ENCODE assay signal across 1 cellular context in genomic region chr10:44259090-44259874, GRCh38.
TF ChIP-seq lines count a peak whose summit lies in the region.

No MANE protein-coding gene starts in this region.

TF ChIP-seq in HepG2, 621 proteins besides CTCF, POLR2A, EP300 and RAD21 (continued from another document and continues in another):
- TF ChIP-seq FOXP4 (CRISPR knock-in tag; IDR thresholded peaks at IDR 0.05) = peak; percentile 98
- TF ChIP-seq ELF4 (CRISPR knock-in tag; IDR thresholded peaks at IDR 0.05; ENCODE audit: borderline replicate concordance) = no peak
- peak; percentile 77 for TF ChIP-seq SIX1 (CRISPR knock-in tag; IDR thresholded peaks at IDR 0.05; ENCODE audit: borderline replicate concordance)
- peak; percentile 95 for TF ChIP-seq NR2F6 (IDR thresholded peaks at IDR 0.05)
- TF ChIP-seq NR2F6 (CRISPR knock-in tag; IDR thresholded peaks at IDR 0.05) = peak; percentile 95
- peak; percentile 94 for TF ChIP-seq ZNF609 (CRISPR knock-in tag; IDR thresholded peaks at IDR 0.05; ENCODE audit: borderline replicate concordance)
- peak; percentile 85; the same call in 1 of the 2 replicates for TF ChIP-seq FOSL2 (CRISPR knock-in tag; IDR thresholded peaks at IDR 0.05)
- TF ChIP-seq ZBTB7A (CRISPR knock-in tag; IDR thresholded peaks at IDR 0.05) = peak; percentile 96
- TF ChIP-seq AGO1 (IDR thresholded peaks at IDR 0.05; ENCODE audit: low read depth, low read length, poor library complexity, severe bottlenecking) = no peak
- peak; percentile 77 for TF ChIP-seq KAT8 (CRISPR knock-in tag; IDR thresholded peaks at IDR 0.05)
- TF ChIP-seq PAXIP1 (CRISPR knock-in tag; conservative IDR thresholded peaks at IDR 0.05) = peak; percentile 99
- TF ChIP-seq, protein P1, sequence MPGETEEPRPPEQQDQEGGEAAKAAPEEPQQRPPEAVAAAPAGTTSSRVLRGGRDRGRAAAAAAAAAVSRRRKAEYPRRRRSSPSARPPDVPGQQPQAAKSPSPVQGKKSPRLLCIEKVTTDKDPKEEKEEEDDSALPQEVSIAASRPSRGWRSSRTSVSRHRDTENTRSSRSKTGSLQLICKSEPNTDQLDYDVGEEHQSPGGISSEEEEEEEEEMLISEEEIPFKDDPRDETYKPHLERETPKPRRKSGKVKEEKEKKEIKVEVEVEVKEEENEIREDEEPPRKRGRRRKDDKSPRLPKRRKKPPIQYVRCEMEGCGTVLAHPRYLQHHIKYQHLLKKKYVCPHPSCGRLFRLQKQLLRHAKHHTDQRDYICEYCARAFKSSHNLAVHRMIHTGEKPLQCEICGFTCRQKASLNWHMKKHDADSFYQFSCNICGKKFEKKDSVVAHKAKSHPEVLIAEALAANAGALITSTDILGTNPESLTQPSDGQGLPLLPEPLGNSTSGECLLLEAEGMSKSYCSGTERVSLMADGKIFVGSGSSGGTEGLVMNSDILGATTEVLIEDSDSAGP (CRISPR knock-in tag; IDR thresholded peaks at IDR 0.05; ENCODE audit: borderline replicate concordance) = peak; percentile 80; the same call in 1 of the 2 replicates
- TF ChIP-seq SMARCC2 (IDR thresholded peaks at IDR 0.05) = no peak
- no peak for TF ChIP-seq KLF13 (CRISPR knock-in tag; IDR thresholded peaks at IDR 0.05)
- no peak for TF ChIP-seq ZNF318 (CRISPR knock-in tag; IDR thresholded peaks at IDR 0.05)
- TF ChIP-seq ZNF878 (CRISPR knock-in tag; IDR thresholded peaks at IDR 0.05) = peak; percentile 99
- peak; percentile 68 for TF ChIP-seq DMAP1 (CRISPR knock-in tag; IDR thresholded peaks at IDR 0.05)
- peak; percentile 95; the same call in 1 of the 2 replicates for TF ChIP-seq FLYWCH1 (CRISPR knock-in tag; IDR thresholded peaks at IDR 0.05)
- TF ChIP-seq MAF1 (CRISPR knock-in tag; IDR thresholded peaks at IDR 0.05; ENCODE audit: borderline replicate concordance) = no peak
- TF ChIP-seq ZNF317 (CRISPR knock-in tag; IDR thresholded peaks at IDR 0.05) = peak; percentile 87
- peak; percentile 85 for TF ChIP-seq FOXP1 (IDR thresholded peaks at IDR 0.05)
- peak; percentile 98 for TF ChIP-seq FOXP1 (CRISPR knock-in tag; IDR thresholded peaks at IDR 0.05)
- peak; percentile 92 for TF ChIP-seq ZNF761 (CRISPR knock-in tag; conservative IDR thresholded peaks at IDR 0.05)
- TF ChIP-seq PCBP2 (optimal IDR thresholded peaks at IDR 0.05; ENCODE audit: low read depth, low read length, poor library complexity, severe bottlenecking) = no peak
- no peak; the same call in 1 of the 2 replicates for TF ChIP-seq ZNF776 (CRISPR knock-in tag; IDR thresholded peaks at IDR 0.05)
- peak; percentile 94 for TF ChIP-seq TBL1XR1 (IDR thresholded peaks at IDR 0.05; ENCODE audit: borderline replicate concordance, low read length, partially characterized antibody)
- TF ChIP-seq ZNF260 (CRISPR knock-in tag; IDR thresholded peaks at IDR 0.05; ENCODE audit: borderline replicate concordance, low read depth) = no peak
- TF ChIP-seq, protein P2, sequence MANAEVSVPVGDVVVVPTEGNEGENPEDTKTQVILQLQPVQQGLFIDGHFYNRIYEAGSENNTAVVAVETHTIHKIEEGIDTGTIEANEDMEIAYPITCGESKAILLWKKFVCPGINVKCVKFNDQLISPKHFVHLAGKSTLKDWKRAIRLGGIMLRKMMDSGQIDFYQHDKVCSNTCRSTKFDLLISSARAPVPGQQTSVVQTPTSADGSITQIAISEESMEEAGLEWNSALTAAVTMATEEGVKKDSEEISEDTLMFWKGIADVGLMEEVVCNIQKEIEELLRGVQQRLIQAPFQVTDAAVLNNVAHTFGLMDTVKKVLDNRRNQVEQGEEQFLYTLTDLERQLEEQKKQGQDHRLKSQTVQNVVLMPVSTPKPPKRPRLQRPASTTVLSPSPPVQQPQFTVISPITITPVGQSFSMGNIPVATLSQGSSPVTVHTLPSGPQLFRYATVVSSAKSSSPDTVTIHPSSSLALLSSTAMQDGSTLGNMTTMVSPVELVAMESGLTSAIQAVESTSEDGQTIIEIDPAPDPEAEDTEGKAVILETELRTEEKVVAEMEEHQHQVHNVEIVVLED (CRISPR knock-in tag; IDR thresholded peaks at IDR 0.05; ENCODE audit: borderline replicate concordance) = peak; percentile 39; the same call in 1 of the 2 replicates
- TF ChIP-seq BORCS8-MEF2B (CRISPR knock-in tag; IDR thresholded peaks at IDR 0.05) = peak; percentile 91
- TF ChIP-seq HOXA3 (CRISPR knock-in tag; IDR thresholded peaks at IDR 0.05) = peak; percentile 82
- no peak for TF ChIP-seq ZNF660 (CRISPR knock-in tag; IDR thresholded peaks at IDR 0.05; ENCODE audit: borderline replicate concordance, low read depth)
- TF ChIP-seq, protein P3, sequence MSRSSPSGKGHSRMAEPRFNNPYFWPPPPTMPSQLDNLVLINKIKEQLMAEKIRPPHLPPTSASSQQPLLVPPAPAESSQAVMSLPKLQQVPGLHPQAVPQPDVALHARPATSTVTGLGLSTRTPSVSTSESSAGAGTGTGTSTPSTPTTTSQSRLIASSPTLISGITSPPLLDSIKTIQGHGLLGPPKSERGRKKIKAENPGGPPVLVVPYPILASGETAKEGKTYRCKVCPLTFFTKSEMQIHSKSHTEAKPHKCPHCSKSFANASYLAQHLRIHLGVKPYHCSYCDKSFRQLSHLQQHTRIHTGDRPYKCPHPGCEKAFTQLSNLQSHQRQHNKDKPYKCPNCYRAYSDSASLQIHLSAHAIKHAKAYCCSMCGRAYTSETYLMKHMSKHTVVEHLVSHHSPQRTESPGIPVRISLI (CRISPR knock-in tag; IDR thresholded peaks at IDR 0.05; ENCODE audit: borderline replicate concordance) = peak; percentile 46; the same call in 1 of the 2 replicates
- peak; percentile 46; the same call in 1 of the 2 replicates for TF ChIP-seq ZNF121 (CRISPR knock-in tag; IDR thresholded peaks at IDR 0.05)
- TF ChIP-seq HIVEP1 (CRISPR knock-in tag; IDR thresholded peaks at IDR 0.05) = peak; percentile 90
- TF ChIP-seq ZNF563 (CRISPR knock-in tag; IDR thresholded peaks at IDR 0.05) = peak; percentile 93; the same call in 1 of the 2 replicates
- no peak for TF ChIP-seq TCF12 (IDR thresholded peaks at IDR 0.05)
- peak; percentile 89; the same call in 1 of the 2 replicates for TF ChIP-seq TCF12 (CRISPR knock-in tag; IDR thresholded peaks at IDR 0.05)
